ENCODE assay signal across 22 cellular contexts in genomic region chr1:51314974-51315373, GRCh38. TPM values are rescaled to one million over a fixed set of nuclear protein-coding genes. Genes with fewer than 3 reads are reported as not detected.
A peak's percentile ranks its signal among the peaks of the same experiment; 100 is the strongest.
DNase-seq lines count a peak whose midpoint lies in the region; ATAC-seq and TF ChIP-seq lines count a peak whose summit lies in the region.
"Had no signal": no experiment of that assay in that cellular context is flagged by ENCODE, and none has a peak within 500 bp of the region (broad histone marks: within the 10 kb centered on the region; RNA-seq: fewer than 3 reads in every experiment).

No MANE protein-coding gene starts in this region.

- no peak for TF ChIP-seq CTCF in BE2C (IDR thresholded peaks at IDR 0.05; ENCODE audit: low read depth, low read length)

- no peaks in the 10 kb centered on the region for H3K9me3 Mint-ChIP-seq in activated CD4-positive, alpha-beta T cell treated with anti-CD3 and anti-CD28 coated beads, Interleukin-2, amount 10 ng/mL, durations not matched to agents 24 days and 14 days
- H3K9me3 Mint-ChIP-seq in effector memory CD8-positive, alpha-beta T cell, result no peaks in the 10 kb centered on the region

- H3K4me3 ChIP-seq in mucosa of rectum (ENCODE audit: low read length in 2 of 2) (no peak overlapping the region), BE2C (ENCODE audit: low read depth, low read length) (no peak overlapping the region)
- H3K4me3 ChIP-seq: right lobe of liver, thoracic aorta had no signal

- ATAC-seq in effector memory CD8-positive, alpha-beta T cell (replicated peaks), result no peak

- no peaks in the 10 kb centered on the region for H3K9me3 ChIP-seq in mucosa of rectum (ENCODE audit: control insufficient read depth in 2 of 2, low read length in 2 of 2)
- no peaks in the 10 kb centered on the region for H3K9me3 ChIP-seq in BE2C
- H3K9me3 ChIP-seq: neutrophil, right lobe of liver, thoracic aorta had no signal

- peak overlapping the region; percentile 90 to 92 for H3K27ac ChIP-seq in mucosa of rectum (ENCODE audit: low read depth in 2 of 2, low read length in 2 of 2)
- H3K27ac ChIP-seq: 22Rv1, neutrophil had no signal

- in situ Hi-C loops in G401 (cut with HindIII; ENCODE audit: low sequenced_read_pairs), result no loop called here

- H3K9ac ChIP-seq in mucosa of rectum (ENCODE audit: low read depth in 1 of 2, low read length in 2 of 2), result peak overlapping the region; percentile 38 to 65

- peaks cover 18% of the 10 kb centered on the region for H3K4me1 Mint-ChIP-seq in activated CD4-positive, alpha-beta T cell treated with anti-CD3 and anti-CD28 coated beads, Interleukin-2, amount 10 ng/mL, durations not matched to agents 24 days and 14 days
- H3K4me1 Mint-ChIP-seq in effector memory CD8-positive, alpha-beta T cell (ENCODE audit: low read depth in 2 of 2), result peaks cover 0 to 5% of the 10 kb centered on the region in 2 donors

- peak overlapping the region; percentile 14 for H3K27ac Mint-ChIP-seq in activated CD4-positive, alpha-beta T cell treated with anti-CD3 and anti-CD28 coated beads, Interleukin-2, amount 10 ng/mL, durations not matched to agents 24 days and 14 days
- peak overlapping the region; percentile 18 to 57 for H3K27ac Mint-ChIP-seq in effector memory CD8-positive, alpha-beta T cell

- peaks cover 4% of the 10 kb centered on the region for H3K27me3 Mint-ChIP-seq in activated CD4-positive, alpha-beta T cell treated with anti-CD3 and anti-CD28 coated beads, Interleukin-2, amount 10 ng/mL, durations not matched to agents 24 days and 14 days
- no peaks in the 10 kb centered on the region for H3K27me3 Mint-ChIP-seq in effector memory CD8-positive, alpha-beta T cell

- H3K4me1 ChIP-seq in mucosa of rectum (ENCODE audit: control insufficient read depth in 2 of 2, insufficient read depth in 2 of 2, low read length in 2 of 2), result peaks cover 28 to 30% of the 10 kb centered on the region in 2 donors
- H3K4me1 ChIP-seq in BE2C, result no peaks in the 10 kb centered on the region

- no peak for DNase-seq in activated CD4-positive, alpha-beta T cell treated with anti-CD3 and anti-CD28 coated beads, Interleukin-2, amount 10 ng/mL, durations not matched to agents 24 days and 14 days
- DNase-seq in activated CD4-positive, alpha-beta T cell treated with anti-CD3 and anti-CD28 coated beads for 4 hours, result no peak
- DNase-seq in effector memory CD8-positive, alpha-beta T cell, result no peak
- no peak for DNase-seq in BE2C
- DNase-seq in G401 (ENCODE audit: low spot score), result no peak
- no peak for DNase-seq in foreskin melanocyte
- DNase-seq in NCI-H748 (lab: John Stamatoyannopoulos, UW; ENCODE audit: unreplicated experiment), result no peak
- DNase-seq: activated CD4-positive, CD25-positive, alpha-beta regulatory T cell; activated effector memory CD4-positive, alpha-beta T cell treated with Interleukin-2 at 50 U/mL for 16 hours; aorta; glutamatergic neuron; NCI-H1436 treated with DMSO at 0.1 percent for 48 hours; NCI-H2227 treated with DMSO at 0.1 percent for 48 hours; SHP77; stimulated activated CD4-positive, alpha-beta T cell treated with anti-CD3 and anti-CD28 coated beads, Interleukin-2, amount 100 ng/mL, for 24 hours; T-helper 2 cell had no signal

- intact Hi-C loops in activated CD4-positive, alpha-beta T cell treated with anti-CD3 and anti-CD28 coated beads, Interleukin-2, amount 10 ng/mL, durations not matched to agents 24 days and 14 days (cut with micrococcal nuclease), result no loop called here

- H3K36me3 ChIP-seq in mucosa of rectum (ENCODE audit: control insufficient read depth in 2 of 2, insufficient read depth in 2 of 2, low read length in 2 of 2) (peaks cover 14 to 18% of the 10 kb centered on the region in 2 donors), BE2C (no peaks in the 10 kb centered on the region)
- H3K36me3 ChIP-seq: neutrophil, right lobe of liver, thoracic aorta had no signal

- H3K27me3 ChIP-seq in mucosa of rectum (ENCODE audit: control insufficient read depth in 2 of 2, insufficient read depth in 2 of 2, low read length in 2 of 2) (no peaks in the 10 kb centered on the region), BE2C (no peaks in the 10 kb centered on the region)
- H3K27me3 ChIP-seq: neutrophil, right lobe of liver had no signal

- no peak overlapping the region for H3K4me3 Mint-ChIP-seq in activated CD4-positive, alpha-beta T cell treated with anti-CD3 and anti-CD28 coated beads, Interleukin-2, amount 10 ng/mL, durations not matched to agents 24 days and 14 days
- no peak overlapping the region for H3K4me3 Mint-ChIP-seq in effector memory CD8-positive, alpha-beta T cell
- H3K4me3 Mint-ChIP-seq: CD14-positive monocyte had no signal

- H3K36me3 Mint-ChIP-seq in activated CD4-positive, alpha-beta T cell treated with anti-CD3 and anti-CD28 coated beads, Interleukin-2, amount 10 ng/mL, durations not matched to agents 24 days and 14 days (ENCODE audit: low read depth), result no peaks in the 10 kb centered on the region
- H3K36me3 Mint-ChIP-seq in effector memory CD8-positive, alpha-beta T cell (ENCODE audit: insufficient read depth), result no peaks in the 10 kb centered on the region
- H3K36me3 Mint-ChIP-seq: CD14-positive monocyte had no signal

RNA-seq across cellular contexts. Expression of gene TTC39A, which starts 15.4 kb away (rescaled TPM):
- 0.12 and 0.28 TPM in 2 replicates for total RNA-seq in activated CD4-positive, alpha-beta T cell treated with anti-CD3 and anti-CD28 coated beads, Interleukin-2, amount 10 ng/mL, durations not matched to agents 24 days and 14 days
- polyA plus RNA-seq in BE2C (2012; ENCODE audit: insufficient read depth, insufficient read length, low read depth), result 11.2 TPM
- 20.3 and 37.4 TPM in 2 replicates for total RNA-seq in G401 (2014; rRNA removed; shearing (Covaris generic))
- polyA plus RNA-seq: CD14-positive monocyte had no signal

Comparison
In these comparisons a context has a peak if more than half of its experiments do, and no peak if none do; other contexts are left out.
1. RNA of gene TTC39A, which starts 15.4 kb away (total RNA-seq): 20.3 to 37.4 TPM in G401; 0.12 to 0.28 TPM in activated CD4-positive, alpha-beta T cell treated with anti-CD3 and anti-CD28 coated beads, Interleukin-2, amount 10 ng/mL, durations not matched to agents 24 days and 14 days; every median in the first group is over 10 times any median in the second.